21 cellular contexts compared by ENCODE assay signal in the genomic region with DNA sequence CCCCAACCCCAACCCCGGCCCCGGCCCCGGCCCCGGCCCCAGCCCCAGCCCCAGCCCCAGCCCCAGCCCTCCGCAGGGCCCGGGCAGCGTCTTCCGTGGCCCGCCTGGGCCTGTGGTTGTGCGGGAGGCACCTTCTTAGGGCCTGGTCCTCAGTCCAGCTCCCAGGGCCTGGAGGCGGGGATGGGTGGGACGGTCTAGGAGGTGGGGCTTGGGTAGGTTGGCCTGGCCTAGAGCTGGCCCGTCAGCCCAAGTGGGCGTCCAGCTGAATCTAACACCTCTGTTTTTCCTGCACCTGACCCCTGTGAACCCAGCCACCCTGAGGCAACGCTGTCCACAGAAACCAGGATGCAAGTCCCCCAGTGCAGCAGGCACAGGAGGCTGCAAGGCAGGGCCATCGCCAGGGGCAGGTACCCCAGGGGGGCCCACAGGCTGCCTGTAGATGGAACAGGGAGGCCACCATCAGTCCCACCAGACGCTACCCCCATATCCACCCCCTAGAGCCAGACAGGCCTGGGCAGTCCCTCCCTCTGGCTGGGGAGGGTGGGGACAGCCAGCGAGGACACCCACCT. TPM values are rescaled to one million over a fixed set of nuclear protein-coding genes. Genes with fewer than 3 reads are reported as not detected.
DNase-seq lines count a peak whose midpoint lies in the region; ATAC-seq and TF ChIP-seq lines count a peak whose summit lies in the region.
"Had no signal": no experiment of that assay in that cellular context is flagged by ENCODE, and none has a peak within 500 bp of the region (broad histone marks: within the 10 kb centered on the region; RNA-seq: fewer than 3 reads in every experiment).

No MANE protein-coding gene starts in this region.

- H3K27ac ChIP-seq in Panc1 (ENCODE audit: low read length) (no peak overlapping the region), left lung (no peak overlapping the region)
- H3K27ac ChIP-seq: SK-N-MC had no signal

- H3K4me3 ChIP-seq in Panc1 (ENCODE audit: low read depth in 2 of 2, low read length in 2 of 2) (no peak overlapping the region), left lung (no peak overlapping the region)
- H3K4me3 ChIP-seq: GM12878, SK-N-MC had no signal

- H3K27me3 Mint-ChIP-seq in stimulated activated naive CD8-positive, alpha-beta T cell treated with anti-CD3 and anti-CD28 coated beads, Interleukin-15, amount 100 ng/mL, for 72 hours: no peaks in the 10 kb centered on the region

- no peak for DNase-seq in stimulated activated naive CD8-positive, alpha-beta T cell treated with anti-CD3 and anti-CD28 coated beads, Interleukin-15, amount 100 ng/mL, for 72 hours
- DNase-seq in stimulated activated naive CD8-positive, alpha-beta T cell treated with anti-CD3 and anti-CD28 coated beads, Interleukin-15, Interleukin-2, amounts not matched to agents 100 U/mL and 50 U/mL, for 24 hours: no peak
- no peak for DNase-seq in Panc1 (ENCODE audit: low read depth, low spot score)
- DNase-seq in left lung: no peak
- DNase-seq in SIG-M5 treated with dmso at 0.1 percent for 504 hours (lab: John Stamatoyannopoulos, UW; ENCODE audit: unreplicated experiment): no peak
- DNase-seq in stimulated activated CD4-positive, alpha-beta T cell treated with anti-CD3 and anti-CD28 coated beads, Interleukin-4, amount 100 ng/mL, for 4 hours: no peak
- DNase-seq: HCEC 1CT, Kasumi-1, NCI-H1417, NCI-H1694 treated with DMSO at 0.1 percent for 48 hours, NCI-H2081 treated with DMSO at 0.1 percent for 48 hours, NCI-H2171 treated with DMSO at 0.1 percent for 48 hours, NCI-H524 treated with DMSO at 0.1 percent for 48 hours, NCI-H82, Right ventricle myocardium superior had no signal

- H3K4me1 ChIP-seq in Panc1 (ENCODE audit: control insufficient read depth, insufficient read depth, low read length): no peaks in the 10 kb centered on the region; the same call in 1 of the 2 replicates
- H3K4me1 ChIP-seq in left lung: no peaks in the 10 kb centered on the region

- H3K9me3 Mint-ChIP-seq in stimulated activated naive CD8-positive, alpha-beta T cell treated with anti-CD3 and anti-CD28 coated beads, Interleukin-15, amount 100 ng/mL, for 72 hours: no peaks in the 10 kb centered on the region
- H3K9me3 Mint-ChIP-seq: CD14-positive monocyte had no signal

- intact Hi-C loops in Panc1 (cut with micrococcal nuclease; ENCODE audit: unreplicated experiment): no loop called here
- intact Hi-C loops in left lung (cut with DNase I): no loop called here

- peak; percentile 41 for ATAC-seq in stimulated activated naive CD8-positive, alpha-beta T cell treated with anti-CD3 and anti-CD28 coated beads, Interleukin-15, amount 100 ng/mL, for 72 hours
- ATAC-seq in stimulated activated naive CD8-positive, alpha-beta T cell treated with anti-CD3 and anti-CD28 coated beads, Interleukin-15, Interleukin-2, amounts not matched to agents 100 U/mL and 50 U/mL, for 24 hours: no peak
- ATAC-seq in Panc1 (peak; percentile 44), left lung (peak; percentile 7), HG03354 (IDR thresholded peaks at IDR 0.05; ENCODE audit: poor library complexity, severe bottlenecking, unreplicated experiment) (no peak)

- CTCF ChIA-PET in Panc1 (lab: Charles Lee): interaction anchor here (0.6 kb wide), 1 partner anchor 275 kb away, joined by 4 read pairs; no protein-coding TSS in a partner anchor

- BruUV-seq in Panc1 (replicated peaks; lab: Mats Ljungman, UMichigan): no TSS peak

- no peaks in the 10 kb centered on the region for H3K36me3 ChIP-seq in Panc1 (ENCODE audit: control insufficient read depth, insufficient read depth, low read length)
- no peaks in the 10 kb centered on the region for H3K36me3 ChIP-seq in left lung

- no peak overlapping the region for H3K4me3 Mint-ChIP-seq in stimulated activated naive CD8-positive, alpha-beta T cell treated with anti-CD3 and anti-CD28 coated beads, Interleukin-15, amount 100 ng/mL, for 72 hours
- H3K4me3 Mint-ChIP-seq: CD14-positive monocyte had no signal

- H3K27me3 ChIP-seq in Panc1 (ENCODE audit: control insufficient read depth, insufficient read depth, low read length) (no peaks in the 10 kb centered on the region), left lung (peaks cover 0 to 37% of the 10 kb centered on the region in 2 donors)

- no peaks in the 10 kb centered on the region for H3K4me1 Mint-ChIP-seq in stimulated activated naive CD8-positive, alpha-beta T cell treated with anti-CD3 and anti-CD28 coated beads, Interleukin-15, amount 100 ng/mL, for 72 hours
- H3K4me1 Mint-ChIP-seq: CD14-positive monocyte had no signal

- POLR2A ChIA-PET in Panc1 (lab: Charles Lee): no interaction called here

- H3K27ac Mint-ChIP-seq in stimulated activated naive CD8-positive, alpha-beta T cell treated with anti-CD3 and anti-CD28 coated beads, Interleukin-15, amount 100 ng/mL, for 72 hours: no peak overlapping the region
- H3K27ac Mint-ChIP-seq: CD14-positive monocyte had no signal

- H3K9me3 ChIP-seq in Panc1 (ENCODE audit: control insufficient read depth, insufficient read depth, low read depth, low read length) (no peaks in the 10 kb centered on the region), left lung (no peaks in the 10 kb centered on the region)

- in situ Hi-C loops in Panc1 (cut with HindIII; ENCODE audit: low pct_unique_long_range_greater_than_20kb, low sequenced_read_pairs): no loop called here

- TF ChIP-seq CTCF in Panc1 (IDR thresholded peaks at IDR 0.05) (no peak), left lung (IDR thresholded peaks at IDR 0.05) (no peak)

RNA-seq across cellular contexts. Expression of a gene that starts 8.8 kb away (rescaled TPM):
- total RNA-seq in Panc1 (2021; ENCODE audit: unreplicated experiment) (1.1 TPM), left lung (100 to 1,000 TPM in 1 of 2 donors, 10 to 100 TPM in 1; 55.5 to 464 TPM)
- 1.0 TPM for polyA plus RNA-seq in Panc1 (2012; ENCODE audit: insufficient read length)
- total RNA-seq: GM12878 had no signal

RNA-seq across cellular contexts. Expression of a gene that starts 18.9 kb away (rescaled TPM):
- 61.1 TPM for total RNA-seq in Panc1 (2021; ENCODE audit: unreplicated experiment)
- polyA plus RNA-seq in Panc1 (2012; ENCODE audit: insufficient read length): 60.8 TPM
- 10 to 100 TPM; 12.6 to 21.0 TPM for total RNA-seq in left lung

RNA-seq across cellular contexts. Expression of a gene that starts 19.1 kb away (rescaled TPM):
- total RNA-seq in Panc1 (2021; ENCODE audit: unreplicated experiment) (118 TPM), left lung (10 to 100 TPM; 18.8 to 35.5 TPM)
- 60.2 TPM for polyA plus RNA-seq in Panc1 (2012; ENCODE audit: insufficient read length)

RNA-seq across cellular contexts. Expression of a gene that starts 28.5 kb away (rescaled TPM):
- total RNA-seq in Panc1 (2021; ENCODE audit: unreplicated experiment) (34.0 TPM), left lung (10 to 100 TPM; 26.7 to 28.2 TPM)
- 34.4 TPM for polyA plus RNA-seq in Panc1 (2012; ENCODE audit: insufficient read length)

RNA-seq across cellular contexts. Expression of a gene that starts 31.2 kb away (rescaled TPM):
- total RNA-seq in Panc1 (2021; ENCODE audit: unreplicated experiment) (0.23 TPM), left lung (not detected)
- polyA plus RNA-seq in Panc1 (2012; ENCODE audit: insufficient read length): 0.92 TPM
- total RNA-seq: GM12878, MCF 10A, OCI-LY7, Right ventricle myocardium superior had no signal
- polyA plus RNA-seq: CD14-positive monocyte, GM12878 had no signal

Comparison
In these comparisons a context has a peak if more than half of its experiments do, and no peak if none do; other contexts are left out.
1. ATAC-seq: peak in stimulated activated naive CD8-positive, alpha-beta T cell treated with anti-CD3 and anti-CD28 coated beads, Interleukin-15, amount 100 ng/mL, for 72 hours (single experiment), Panc1 (single experiment) and left lung (single experiment); none in stimulated activated naive CD8-positive, alpha-beta T cell treated with anti-CD3 and anti-CD28 coated beads, Interleukin-15, Interleukin-2, amounts not matched to agents 100 U/mL and 50 U/mL, for 24 hours (single experiment) and HG03354 (single experiment).
2. RNA of a gene that starts 8.8 kb away (total RNA-seq): 55.5 to 464 TPM in left lung; 1.1 TPM in Panc1 (single experiment); every median in the first group is over 10 times any median in the second.